Comparison of ENCODE assay signal across 8 cellular contexts in the genomic region with DNA sequence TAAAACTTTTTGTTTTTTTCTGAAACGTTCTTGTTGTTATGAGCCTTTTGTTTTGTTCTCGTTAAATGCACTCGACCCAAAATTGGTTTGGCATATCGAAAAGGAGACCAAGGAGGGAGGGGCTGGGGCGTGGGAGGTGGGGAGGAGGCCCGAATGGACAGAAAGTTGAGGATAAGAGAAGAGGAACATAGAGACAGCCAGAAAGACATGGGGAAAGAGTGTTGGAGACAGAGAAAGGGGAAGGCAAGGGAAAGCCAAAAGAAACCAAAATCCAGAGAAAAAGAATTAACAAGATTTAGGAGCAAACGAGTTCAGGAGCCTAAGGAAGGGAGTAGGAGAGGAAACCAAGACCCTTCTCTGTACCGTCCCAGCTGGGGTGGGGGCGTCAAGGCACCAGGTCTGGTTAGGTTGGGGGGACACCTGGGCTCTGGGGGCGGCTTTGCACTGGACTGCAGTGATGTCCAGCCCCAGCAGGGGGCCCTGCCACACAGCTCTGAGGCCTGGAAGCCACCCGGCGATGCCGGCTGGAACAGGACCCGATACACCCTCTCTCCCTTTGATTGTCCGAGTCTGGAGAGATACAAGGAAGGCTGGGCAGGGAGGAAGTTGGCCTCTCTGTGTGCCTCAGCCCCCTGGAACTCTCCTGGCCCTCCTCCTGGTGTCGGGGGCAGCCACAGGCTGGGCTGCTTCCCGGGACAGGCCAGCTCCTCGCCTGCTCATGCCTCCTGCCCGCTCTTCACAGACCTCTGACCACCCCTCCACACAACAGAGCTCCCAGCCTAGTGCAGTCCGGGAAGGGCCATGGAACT.
DNase-seq lines count a peak whose midpoint lies in the region; ATAC-seq and TF ChIP-seq lines count a peak whose summit lies in the region.

No MANE protein-coding gene starts in this region.

- DNase-seq in COLO829 (ENCODE audit: low spot score), result peak; percentile 72
- DNase-seq in HUDEP-2 (lab: John Stamatoyannopoulos, UW; ENCODE audit: unreplicated experiment in 76 of 76), result peak in 43 of 76 experiments; percentile 8 to 60 (median 31)
- DNase-seq in cerebellar cortex (ENCODE audit: low spot score), result peak; percentile 66
- peak; percentile 66 for DNase-seq in inferior parietal cortex (ENCODE audit: extremely low spot score)
- no peak for DNase-seq in MV-4-11 (lab: John Stamatoyannopoulos, UW)

- H3K27ac ChIP-seq in skin epidermis, result peak overlapping the region in 18 of 21 experiments; percentile 40 to 89 (median 78)

- no peak for ATAC-seq in GM19463 (IDR thresholded peaks at IDR 0.05; ENCODE audit: unreplicated experiment)

- peak; percentile 94 for TF ChIP-seq CTCF in WI38 (IDR thresholded peaks at IDR 0.05; ENCODE audit: low read depth, low read length)

- H3K4me3 ChIP-seq in WI38 (ENCODE audit: low read depth, low read length), result no peak overlapping the region
- no peak overlapping the region for H3K4me3 ChIP-seq in skin epidermis
